Comparison of ENCODE assay signal across 20 cellular contexts in the genomic region with DNA sequence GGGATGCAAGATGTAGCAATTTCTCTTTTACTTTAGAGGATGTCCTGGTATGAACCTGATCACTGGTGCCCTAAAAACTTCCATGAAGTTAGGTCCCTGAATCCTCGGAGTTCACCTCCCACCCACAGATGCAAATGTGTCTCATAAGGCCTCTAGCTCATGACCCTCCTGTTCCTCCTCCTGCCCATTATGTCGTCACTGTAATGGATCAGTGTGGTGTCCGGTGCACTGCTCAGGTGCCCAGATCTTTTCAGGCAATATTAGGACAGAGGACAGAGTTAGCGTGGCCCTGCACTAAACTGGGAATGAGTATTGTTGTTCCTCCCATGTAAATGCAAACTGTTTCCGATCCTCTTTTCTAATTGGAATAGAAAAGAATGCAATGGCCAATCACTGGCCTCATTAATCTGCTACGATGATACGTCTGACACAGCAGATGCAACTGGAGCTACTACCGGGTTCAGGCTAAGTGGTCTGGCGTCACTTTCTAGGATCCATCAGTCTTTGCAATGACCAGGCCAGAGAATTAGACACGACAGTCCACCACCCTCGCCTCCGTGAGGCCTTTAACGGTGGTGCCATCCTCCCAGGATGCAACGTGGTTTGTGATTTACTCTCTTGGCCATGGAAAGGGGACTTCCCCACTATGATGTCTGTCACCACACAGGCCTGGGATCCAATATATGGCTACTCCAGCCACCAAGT. TPM values are rescaled to one million over a fixed set of nuclear protein-coding genes. Genes with fewer than 3 reads are reported as not detected.
DNase-seq lines count a peak whose midpoint lies in the region; ATAC-seq and TF ChIP-seq lines count a peak whose summit lies in the region.
"Had no signal": no experiment of that assay in that cellular context is flagged by ENCODE, and none has a peak within 500 bp of the region (broad histone marks: within the 10 kb centered on the region; RNA-seq: fewer than 3 reads in every experiment).

No MANE protein-coding gene starts in this region.

- H3K4me1 Mint-ChIP-seq in activated CD4-positive, alpha-beta memory T cell treated with anti-CD3 and anti-CD28 coated beads, Interleukin-2, amount 10 ng/mL, durations not matched to agents 7 days and 5 days: peaks cover 3% of the 10 kb centered on the region
- H3K4me1 Mint-ChIP-seq in activated CD4-positive, alpha-beta memory T cell treated with anti-CD3 and anti-CD28 coated beads for 36 hours (ENCODE audit: low read depth): no peaks in the 10 kb centered on the region
- H3K4me1 Mint-ChIP-seq in central memory CD8-positive, alpha-beta T cell: peaks cover 12% of the 10 kb centered on the region
- peaks cover 6 to 14% (median 8%) of the 10 kb centered on the region in 4 donors for H3K4me1 Mint-ChIP-seq in naive thymus-derived CD8-positive, alpha-beta T cell

- POLR2A ChIA-PET in activated CD4-positive, alpha-beta memory T cell treated with anti-CD3 and anti-CD28 coated beads, Interleukin-2, amount 10 ng/mL, durations not matched to agents 7 days and 5 days (lab: Charles Lee): no interaction called here
- POLR2A ChIA-PET in activated CD4-positive, alpha-beta memory T cell treated with anti-CD3 and anti-CD28 coated beads for 36 hours (lab: Charles Lee): no interaction called here
- POLR2A ChIA-PET in naive thymus-derived CD8-positive, alpha-beta T cell (lab: Charles Lee): no interaction called here

- H3K9me3 ChIP-seq in thoracic aorta: no peaks in the 10 kb centered on the region
- H3K9me3 ChIP-seq: breast epithelium, ovary, right lobe of liver had no signal

- H3K27me3 ChIP-seq in thoracic aorta (replicated peaks; ENCODE audit: insufficient read depth): no peaks in the 10 kb centered on the region
- H3K27me3 ChIP-seq: ovary had no signal

- H3K4me1 ChIP-seq in thoracic aorta (ENCODE audit: control insufficient read depth in 1 of 2, low read depth in 2 of 2): peaks cover 14 to 43% of the 10 kb centered on the region in 2 donors
- H3K4me1 ChIP-seq: breast epithelium, right lobe of liver had no signal

- no peaks in the 10 kb centered on the region for H3K36me3 ChIP-seq in thoracic aorta
- H3K36me3 ChIP-seq: breast epithelium, ovary, right lobe of liver had no signal

- no peak overlapping the region for H3K4me3 ChIP-seq in thoracic aorta
- H3K4me3 ChIP-seq: breast epithelium, ovary, right lobe of liver had no signal

- no peak overlapping the region for H3K27ac Mint-ChIP-seq in activated CD4-positive, alpha-beta memory T cell treated with anti-CD3 and anti-CD28 coated beads, Interleukin-2, amount 10 ng/mL, durations not matched to agents 7 days and 5 days
- H3K27ac Mint-ChIP-seq in activated CD4-positive, alpha-beta memory T cell treated with anti-CD3 and anti-CD28 coated beads for 36 hours: no peak overlapping the region
- H3K27ac Mint-ChIP-seq in central memory CD8-positive, alpha-beta T cell (ENCODE audit: low read depth): peak overlapping the region; percentile 35
- peak overlapping the region in 6 of 10 donors; percentile 31 to 73 (median 68) for H3K27ac Mint-ChIP-seq in naive thymus-derived CD8-positive, alpha-beta T cell
- H3K27ac Mint-ChIP-seq: activated naive CD8-positive, alpha-beta T cell treated with anti-CD3 and anti-CD28 coated beads, Interleukin-2, amount 50 U/mL, for 24 hours; dendritic cell treated with granulocyte-macrophage colony-stimulating factor and Interleukin-4, amounts not matched to agents 40 ng/mL and 50 ng/mL, for 4 days; stimulated activated naive B cell treated with anti-CD40 and anti-IgM and Interleukin-4, amounts not matched to agents 10 μg/mL and 1 μg/mL and 100 μg/mL, for 72 hours had no signal

- H3K27ac ChIP-seq in thoracic aorta: peak overlapping the region; percentile 93 to 97
- H3K27ac ChIP-seq: ovary, right lobe of liver had no signal

- H3K27me3 Mint-ChIP-seq in activated CD4-positive, alpha-beta memory T cell treated with anti-CD3 and anti-CD28 coated beads, Interleukin-2, amount 10 ng/mL, durations not matched to agents 7 days and 5 days: peaks cover 10% of the 10 kb centered on the region
- peaks cover 4% of the 10 kb centered on the region for H3K27me3 Mint-ChIP-seq in activated CD4-positive, alpha-beta memory T cell treated with anti-CD3 and anti-CD28 coated beads for 36 hours
- no peaks in the 10 kb centered on the region for H3K27me3 Mint-ChIP-seq in central memory CD8-positive, alpha-beta T cell
- H3K27me3 Mint-ChIP-seq in naive thymus-derived CD8-positive, alpha-beta T cell: peaks cover 0 to 2% (median 0%) of the 10 kb centered on the region in 5 donors

- TF ChIP-seq CTCF in thoracic aorta (IDR thresholded peaks at IDR 0.05): no peak

- no peaks in the 10 kb centered on the region for H3K36me3 Mint-ChIP-seq in activated CD4-positive, alpha-beta memory T cell treated with anti-CD3 and anti-CD28 coated beads, Interleukin-2, amount 10 ng/mL, durations not matched to agents 7 days and 5 days (ENCODE audit: low read depth)
- no peaks in the 10 kb centered on the region for H3K36me3 Mint-ChIP-seq in activated CD4-positive, alpha-beta memory T cell treated with anti-CD3 and anti-CD28 coated beads for 36 hours
- H3K36me3 Mint-ChIP-seq in central memory CD8-positive, alpha-beta T cell (ENCODE audit: insufficient read depth): peaks cover 14% of the 10 kb centered on the region
- no peaks in the 10 kb centered on the region for H3K36me3 Mint-ChIP-seq in naive thymus-derived CD8-positive, alpha-beta T cell
- H3K36me3 Mint-ChIP-seq: immature natural killer cell; stimulated activated naive B cell treated with anti-CD40 and anti-IgM and Interleukin-4, amounts not matched to agents 10 μg/mL and 1 μg/mL and 100 μg/mL, for 72 hours had no signal

- H3K9me3 Mint-ChIP-seq in activated CD4-positive, alpha-beta memory T cell treated with anti-CD3 and anti-CD28 coated beads, Interleukin-2, amount 10 ng/mL, durations not matched to agents 7 days and 5 days: peaks cover 17% of the 10 kb centered on the region
- peaks cover 9% of the 10 kb centered on the region for H3K9me3 Mint-ChIP-seq in activated CD4-positive, alpha-beta memory T cell treated with anti-CD3 and anti-CD28 coated beads for 36 hours
- peaks cover 18% of the 10 kb centered on the region for H3K9me3 Mint-ChIP-seq in central memory CD8-positive, alpha-beta T cell
- H3K9me3 Mint-ChIP-seq in naive thymus-derived CD8-positive, alpha-beta T cell: peaks cover 0 to 18% (median 2%) of the 10 kb centered on the region in 9 donors

- peak; percentile 11 for DNase-seq in activated CD4-positive, alpha-beta memory T cell treated with anti-CD3 and anti-CD28 coated beads, Interleukin-2, amount 10 ng/mL, durations not matched to agents 7 days and 5 days
- DNase-seq in activated CD4-positive, alpha-beta memory T cell treated with anti-CD3 and anti-CD28 coated beads for 36 hours: no peak
- peak in 1 of 2 donors; percentile 9 for DNase-seq in central memory CD8-positive, alpha-beta T cell (ENCODE audit: low spot score in 2 of 2)
- DNase-seq in naive thymus-derived CD8-positive, alpha-beta T cell: peak in 1 of 10 donors; percentile 10
- DNase-seq in thoracic aorta (ENCODE audit: low spot score): no peak
- no peak for DNase-seq in cerebellar cortex (ENCODE audit: low spot score)
- DNase-seq: 8988T; activated naive CD8-positive, alpha-beta T cell treated with anti-CD3 and anti-CD28 coated beads, Interleukin-2, amount 50 U/mL, for 24 hours; NCI-H1436 treated with DMSO at 0.1 percent for 48 hours; NCI-H2171; NCI-H524 treated with DMSO at 0.1 percent for 48 hours; right lobe of liver; stimulated activated naive B cell treated with anti-CD40 and anti-IgM and Interleukin-4, amounts not matched to agents 10 μg/mL and 1 μg/mL and 100 μg/mL, for 72 hours; T1000 had no signal

- no peak for ATAC-seq in central memory CD8-positive, alpha-beta T cell (replicated peaks; ENCODE audit: extremely low read depth, poor library complexity, severe bottlenecking)
- no peak for ATAC-seq in naive thymus-derived CD8-positive, alpha-beta T cell
- ATAC-seq in thoracic aorta (ENCODE audit: insufficient number of reproducible peaks, low FRiP score, low read depth): no peak
- no peak for ATAC-seq in HG03442 (IDR thresholded peaks at IDR 0.05; ENCODE audit: unreplicated experiment)
- no peak for ATAC-seq in HG02571 (IDR thresholded peaks at IDR 0.05; ENCODE audit: unreplicated experiment)
- ATAC-seq: activated naive CD8-positive, alpha-beta T cell treated with anti-CD3 and anti-CD28 coated beads, Interleukin-2, amount 50 U/mL, for 24 hours; right lobe of liver; stimulated activated naive B cell treated with anti-CD40 and anti-IgM and Interleukin-4, amounts not matched to agents 10 μg/mL and 1 μg/mL and 100 μg/mL, for 72 hours had no signal

- CTCF ChIA-PET in activated CD4-positive, alpha-beta memory T cell treated with anti-CD3 and anti-CD28 coated beads, Interleukin-2, amount 10 ng/mL, durations not matched to agents 7 days and 5 days (lab: Charles Lee): no interaction called here
- CTCF ChIA-PET in activated CD4-positive, alpha-beta memory T cell treated with anti-CD3 and anti-CD28 coated beads for 36 hours (lab: Charles Lee): interaction anchor here (1.1 kb wide), 1 partner anchor 49 kb away, joined by 4 read pairs; no protein-coding TSS in a partner anchor

- H3K4me3 Mint-ChIP-seq in activated CD4-positive, alpha-beta memory T cell treated with anti-CD3 and anti-CD28 coated beads, Interleukin-2, amount 10 ng/mL, durations not matched to agents 7 days and 5 days: no peak overlapping the region
- H3K4me3 Mint-ChIP-seq in activated CD4-positive, alpha-beta memory T cell treated with anti-CD3 and anti-CD28 coated beads for 36 hours: no peak overlapping the region
- peak overlapping the region; percentile 32 for H3K4me3 Mint-ChIP-seq in central memory CD8-positive, alpha-beta T cell
- H3K4me3 Mint-ChIP-seq in naive thymus-derived CD8-positive, alpha-beta T cell: no peak overlapping the region
- H3K4me3 Mint-ChIP-seq: activated naive CD8-positive, alpha-beta T cell treated with anti-CD3 and anti-CD28 coated beads, Interleukin-2, amount 50 U/mL, for 24 hours; dendritic cell treated with granulocyte-macrophage colony-stimulating factor and Interleukin-4, amounts not matched to agents 40 ng/mL and 50 ng/mL, for 4 days; stimulated activated naive B cell treated with anti-CD40 and anti-IgM and Interleukin-4, amounts not matched to agents 10 μg/mL and 1 μg/mL and 100 μg/mL, for 72 hours had no signal

- intact Hi-C loops in activated CD4-positive, alpha-beta memory T cell treated with anti-CD3 and anti-CD28 coated beads for 36 hours (cut with micrococcal nuclease): loop anchor here (5.0 kb wide), 1 partner anchor 122 kb away; no protein-coding TSS in a partner anchor

RNA-seq across cellular contexts. Expression of a gene that starts 3.4 kb away (rescaled TPM):
- 1 to 10 TPM; 1.1 to 1.6 TPM for total RNA-seq in activated CD4-positive, alpha-beta memory T cell treated with anti-CD3 and anti-CD28 coated beads, Interleukin-2, amount 10 ng/mL, durations not matched to agents 7 days and 5 days
- total RNA-seq in activated CD4-positive, alpha-beta memory T cell treated with anti-CD3 and anti-CD28 coated beads for 36 hours: 1 to 10 TPM; 4.3 to 4.8 TPM
- total RNA-seq in naive thymus-derived CD8-positive, alpha-beta T cell: 10 to 100 TPM; 91.5 to 98.8 TPM
- 10 to 100 TPM in 1 of 3 donors, 1 to 10 TPM in 2; 3.8 to 13.4 (median 8.8) TPM for polyA plus RNA-seq in naive thymus-derived CD8-positive, alpha-beta T cell
- 1,000 to 10,000 TPM; 1,835 to 1,885 TPM for total RNA-seq in thoracic aorta

Comparison
In these comparisons a context has a peak if more than half of its experiments do, and no peak if none do; other contexts are left out.
1. H3K27ac Mint-ChIP-seq: peak in central memory CD8-positive, alpha-beta T cell (single experiment) and naive thymus-derived CD8-positive, alpha-beta T cell (6 of 10); none in activated CD4-positive, alpha-beta memory T cell treated with anti-CD3 and anti-CD28 coated beads, Interleukin-2, amount 10 ng/mL, durations not matched to agents 7 days and 5 days (single experiment) and activated CD4-positive, alpha-beta memory T cell treated with anti-CD3 and anti-CD28 coated beads for 36 hours (single experiment).
2. RNA of a gene that starts 3.4 kb away (total RNA-seq): 1,835 to 1,885 TPM in thoracic aorta; 91.5 to 98.8 TPM in naive thymus-derived CD8-positive, alpha-beta T cell, 4.3 to 4.8 TPM in activated CD4-positive, alpha-beta memory T cell treated with anti-CD3 and anti-CD28 coated beads for 36 hours and 1.1 to 1.6 TPM in activated CD4-positive, alpha-beta memory T cell treated with anti-CD3 and anti-CD28 coated beads, Interleukin-2, amount 10 ng/mL, durations not matched to agents 7 days and 5 days; every median in the first group is over 10 times any median in the second.